ENCODE assay signal across 1 cellular context in the genomic region with DNA sequence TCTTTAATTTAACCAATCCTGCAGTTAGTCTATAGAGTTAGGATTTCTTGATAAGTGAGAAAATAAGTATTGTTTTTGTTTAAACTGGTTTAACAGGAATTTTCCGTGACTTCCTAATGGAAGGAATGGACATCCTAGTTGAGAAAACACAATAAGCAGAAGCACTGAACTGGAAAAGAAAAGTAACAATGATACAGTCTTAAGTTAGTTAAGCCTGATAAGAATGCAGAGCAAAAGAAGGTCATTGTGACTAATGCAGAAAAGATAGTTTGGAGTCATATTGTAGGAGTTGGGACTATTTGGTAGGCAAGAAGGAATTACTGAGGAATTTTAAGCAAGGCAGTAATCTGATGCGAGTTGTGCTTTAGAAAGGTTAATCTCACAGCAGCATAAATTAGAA.
TF ChIP-seq lines count a peak whose summit lies in the region.

No MANE protein-coding gene starts in this region.

TF ChIP-seq in Ishikawa, 13 proteins besides CTCF, POLR2A, EP300 and RAD21 (continued from another document):
- TF ChIP-seq TCF12 (IDR thresholded peaks at IDR 0.05; ENCODE audit: low read depth) (0 out of 2 replicates have a peak, but pooled peaks have one; percentile 36), FOXM1 (IDR thresholded peaks at IDR 0.05; ENCODE audit: borderline replicate concordance, low read depth) (peak; percentile 83)
